ENCODE assay signal across 23 cellular contexts in the genomic region with DNA sequence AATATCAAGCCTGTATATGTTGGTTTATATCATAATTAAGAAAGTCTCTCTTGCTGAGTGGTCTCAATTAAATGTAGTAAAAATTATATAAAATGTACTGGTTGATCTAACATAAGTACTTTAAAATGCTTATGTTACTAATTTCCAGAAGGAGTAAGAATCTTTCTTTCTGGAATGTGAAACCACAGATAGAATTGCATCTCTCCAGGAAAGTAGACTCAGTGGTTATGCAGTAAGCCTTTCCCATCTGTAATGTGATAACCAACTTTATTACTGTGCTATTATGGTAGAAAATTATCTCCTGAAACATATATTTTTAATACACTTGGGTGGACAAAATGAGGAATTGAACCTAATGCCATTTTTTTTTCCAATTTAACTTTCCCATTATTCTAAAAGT. TPM values are rescaled to one million over a fixed set of nuclear protein-coding genes. Genes with fewer than 3 reads are reported as not detected.
DNase-seq lines count a peak whose midpoint lies in the region; ATAC-seq, FAIRE-seq and TF ChIP-seq lines count a peak whose summit lies in the region.
"Had no signal": no experiment of that assay in that cellular context is flagged by ENCODE, and none has a peak within 500 bp of the region (broad histone marks: within the 10 kb centered on the region; RNA-seq: fewer than 3 reads in every experiment).

No MANE protein-coding gene starts in this region.

- H3K4me3 ChIP-seq in fibroblast of villous mesenchyme (ENCODE audit: low read depth, low read length) (no peak overlapping the region), dorsolateral prefrontal cortex (no peak overlapping the region)

- peak; percentile 72 for FAIRE-seq in D721Med (lab: Jason Lieb, UNC)
- FAIRE-seq: A204.1 had no signal

- TF ChIP-seq CTCF in D721Med (IDR thresholded peaks at IDR 0.05; ENCODE audit: insufficient read depth, missing control alignments) (no peak), fibroblast of villous mesenchyme (IDR thresholded peaks at IDR 0.05; ENCODE audit: insufficient read depth, low read depth, low read length) (no peak), dorsolateral prefrontal cortex (IDR thresholded peaks at IDR 0.05 in 54 of 56, conservative IDR thresholded peaks at IDR 0.05 in 2 of 56; ENCODE audit: low read depth in 1 of 56, partially characterized antibody in 56 of 56) (no peak)

- DNase-seq in D721Med (ENCODE audit: insufficient read length, low spot score) (no peak), LHCN-M2 (ENCODE audit: low read depth) (peak; percentile 49), amniotic epithelial cell (ENCODE audit: low read depth) (peak; percentile 53), fibroblast of villous mesenchyme (ENCODE audit: low read depth) (peak; percentile 35), HPDE6-E6E7 (ENCODE audit: extremely low spot score) (no peak), dorsolateral prefrontal cortex (no peak)
- DNase-seq: CD4-positive, CD25-positive, alpha-beta regulatory T cell; COR-L47; DMS 273 treated with DMSO at 0.1 percent for 48 hours; DMS79 treated with DMSO at 0.1 percent for 48 hours; KG1; MV-4-11; NCI-H1105 treated with DMSO at 0.1 percent for 48 hours; NCI-H1694; NCI-H2081; NCI-H2171; NCI-H524 treated with DMSO at 0.1 percent for 48 hours; NCI-H82 had no signal

- ATAC-seq in HG03196 (IDR thresholded peaks at IDR 0.05; ENCODE audit: unreplicated experiment) = no peak
- ATAC-seq in GM21825 (IDR thresholded peaks at IDR 0.05; ENCODE audit: unreplicated experiment) = no peak
- ATAC-seq: Right ventricle myocardium inferior had no signal

- peaks cover 0 to 6% (median 0%) of the 10 kb centered on the region in 45 donors for H3K27me3 ChIP-seq in dorsolateral prefrontal cortex

- intact Hi-C loops in dorsolateral prefrontal cortex (cut with DNase I) = no loop called here

- H3K27ac ChIP-seq in dorsolateral prefrontal cortex = no peak overlapping the region
- H3K27ac ChIP-seq: HL-60 had no signal

RNA-seq across cellular contexts. Expression of a gene that starts 8.9 kb away (rescaled TPM):
- 26.2 and 33.1 TPM in 2 replicates for total RNA-seq in LHCN-M2 (2014; rRNA removed)
- polyA plus RNA-seq in LHCN-M2 (2012) = 3.6 TPM
- 38.0 and 41.6 TPM in 2 replicates for total RNA-seq in fibroblast of villous mesenchyme
- total RNA-seq in dorsolateral prefrontal cortex = 10 to 100 TPM in 115 of 120 experiments, 1 to 10 TPM in 5; 6.9 to 25.1 (median 15.1) TPM

Comparison
In these comparisons a context has a peak if more than half of its experiments do, and no peak if none do; other contexts are left out.
1. DNase-seq: peak in LHCN-M2 (single experiment), amniotic epithelial cell (single experiment) and fibroblast of villous mesenchyme (single experiment); none in D721Med (single experiment), HPDE6-E6E7 (single experiment) and dorsolateral prefrontal cortex (0 of 10).